Comparison of ENCODE assay signal across 11 cellular contexts in the genomic region with DNA sequence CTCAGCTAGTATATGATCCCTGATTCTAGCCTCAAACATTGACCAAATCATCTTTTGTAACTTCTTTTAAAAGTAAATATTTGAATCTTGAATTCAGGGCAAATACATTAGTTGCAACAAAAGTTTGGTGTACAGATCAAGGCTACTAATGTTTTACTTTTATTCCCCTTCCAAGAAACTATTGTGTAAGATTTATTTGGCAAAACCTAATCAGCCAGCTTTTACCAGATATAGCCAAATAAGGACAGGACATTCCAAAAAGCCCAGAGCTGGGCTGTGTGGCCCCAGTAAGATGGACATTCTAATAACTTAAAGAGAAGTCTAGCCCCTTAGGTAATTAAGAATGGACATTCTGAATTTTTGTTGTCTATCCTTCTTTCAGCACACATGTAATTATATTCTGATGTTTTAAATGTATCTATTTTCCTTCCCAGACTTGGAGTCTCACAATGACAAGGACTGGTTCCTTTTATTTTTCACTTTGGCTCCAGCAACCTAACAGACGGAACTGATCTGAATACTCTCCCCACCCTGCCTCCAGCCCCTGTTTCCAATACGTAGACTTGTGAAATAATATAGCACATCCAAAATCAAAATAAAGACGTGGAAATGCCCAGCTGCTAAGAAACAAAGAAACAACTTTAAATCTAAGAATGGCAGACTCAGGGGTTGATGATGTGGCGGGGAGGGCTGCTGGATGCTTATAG. TPM values are rescaled to one million over a fixed set of nuclear protein-coding genes. Genes with fewer than 3 reads are reported as not detected.
A peak's percentile ranks its signal among the peaks of the same experiment; 100 is the strongest.
DNase-seq lines count a peak whose midpoint lies in the region; ATAC-seq and TF ChIP-seq lines count a peak whose summit lies in the region.
"Had no signal": no experiment of that assay in that cellular context is flagged by ENCODE, and none has a peak within 500 bp of the region (broad histone marks: within the 10 kb centered on the region; RNA-seq: fewer than 3 reads in every experiment).

No MANE protein-coding gene starts in this region.

- TF ChIP-seq CTCF in tibial nerve (IDR thresholded peaks at IDR 0.05) (no peak), CD14-positive monocyte (IDR thresholded peaks at IDR 0.05) (no peak)

- peaks cover 0 to 20% (median 0%) of the 10 kb centered on the region in 4 donors for H3K9me3 ChIP-seq in tibial nerve

- H3K36me3 Mint-ChIP-seq in activated naive CD8-positive, alpha-beta T cell treated with anti-CD3 and anti-CD28 coated beads for 36 hours, result peaks cover 24% of the 10 kb centered on the region
- peaks cover 3% of the 10 kb centered on the region in 2 donors for H3K36me3 Mint-ChIP-seq in CD14-positive monocyte

- no peak for TF ChIP-seq EP300 in tibial nerve (IDR thresholded peaks at IDR 0.05)

- no peak overlapping the region for H3K4me3 Mint-ChIP-seq in activated naive CD8-positive, alpha-beta T cell treated with anti-CD3 and anti-CD28 coated beads for 36 hours
- H3K4me3 Mint-ChIP-seq in CD14-positive monocyte, result no peak overlapping the region
- H3K4me3 Mint-ChIP-seq: mesothelial cell of epicardium had no signal

- DNase-seq in activated effector memory CD4-positive, alpha-beta T cell treated with anti-CD3 and anti-CD28 coated beads, Interleukin-2, amount 50 U/mL, for 16 hours, result peak; percentile 24
- no peak for DNase-seq in activated effector memory CD4-positive, alpha-beta T cell treated with Interleukin-2 at 50 U/mL for 16 hours
- DNase-seq in activated naive CD8-positive, alpha-beta T cell treated with anti-CD3 and anti-CD28 coated beads for 36 hours, result no peak
- DNase-seq in left ventricle myocardium superior, result no peak
- no peak for DNase-seq in tibial nerve (ENCODE audit: low spot score in 2 of 2)
- DNase-seq in NCI-H2081 (lab: John Stamatoyannopoulos, UW), result no peak
- DNase-seq in NCI-H345 treated with DMSO at 0.1 percent for 48 hours (lab: John Stamatoyannopoulos, UW; ENCODE audit: unreplicated experiment), result no peak
- DNase-seq in CD14-positive monocyte (ENCODE audit: low spot score), result no peak
- DNase-seq: DMS79 had no signal

- peaks cover 19% of the 10 kb centered on the region for H3K9me3 Mint-ChIP-seq in activated naive CD8-positive, alpha-beta T cell treated with anti-CD3 and anti-CD28 coated beads for 36 hours
- H3K9me3 Mint-ChIP-seq in CD14-positive monocyte, result peaks cover 7 to 13% (median 9%) of the 10 kb centered on the region in 7 donors

- no peak overlapping the region for H3K4me3 ChIP-seq in tibial nerve

- peak overlapping the region; percentile 39 for H3K27ac Mint-ChIP-seq in activated naive CD8-positive, alpha-beta T cell treated with anti-CD3 and anti-CD28 coated beads for 36 hours
- peak overlapping the region in 1 of 7 donors; percentile 17 for H3K27ac Mint-ChIP-seq in CD14-positive monocyte
- H3K27ac Mint-ChIP-seq: mesothelial cell of epicardium had no signal

- peaks cover 0 to 37% (median 0%) of the 10 kb centered on the region in 4 donors for H3K4me1 ChIP-seq in tibial nerve

- peak; percentile 81 for ATAC-seq in left ventricle myocardium superior

- H3K27me3 Mint-ChIP-seq in activated naive CD8-positive, alpha-beta T cell treated with anti-CD3 and anti-CD28 coated beads for 36 hours, result no peaks in the 10 kb centered on the region
- H3K27me3 Mint-ChIP-seq in CD14-positive monocyte (ENCODE audit: low read depth in 3 of 3), result no peaks in the 10 kb centered on the region
- H3K27me3 Mint-ChIP-seq: effector memory CD8-positive, alpha-beta T cell had no signal

- no peak for TF ChIP-seq POLR2A in tibial nerve (IDR thresholded peaks at IDR 0.05)

- H3K36me3 ChIP-seq in tibial nerve, result peaks cover 0 to 41% (median 0%) of the 10 kb centered on the region in 3 donors

- intact Hi-C loops in left ventricle myocardium superior (cut with micrococcal nuclease) (loop anchor here (2.0 kb wide), 1 partner anchor 125 kb away; no protein-coding TSS in a partner anchor), CD14-positive monocyte (cut with micrococcal nuclease) (loop anchor here (2.0 to 5.0 kb wide), 3 partner anchors 46 to 125 kb away; partner anchors contain the start of gene STARD5 (in 1 of the 2))

- peak overlapping the region; percentile 1 to 67 (median 36) for H3K27ac ChIP-seq in tibial nerve

- H3K27me3 ChIP-seq in tibial nerve, result no peaks in the 10 kb centered on the region

- H3K4me1 Mint-ChIP-seq in activated naive CD8-positive, alpha-beta T cell treated with anti-CD3 and anti-CD28 coated beads for 36 hours, result peaks cover 39% of the 10 kb centered on the region
- peaks cover 6% of the 10 kb centered on the region for H3K4me1 Mint-ChIP-seq in CD14-positive monocyte

- 79 to 80% methylated on average over 4 of the region's 4 CpGs for WGBS in tibial nerve, 2 donors

RNA-seq across cellular contexts. Expression of gene STARD5, which starts 48.1 kb away (rescaled TPM):
- total RNA-seq in activated naive CD8-positive, alpha-beta T cell treated with anti-CD3 and anti-CD28 coated beads for 36 hours, result 1 to 10 TPM; 6.2 to 7.7 TPM
- total RNA-seq in left ventricle myocardium superior, result 1.8 TPM
- total RNA-seq in tibial nerve, result 1 to 10 TPM; 4.9 to 7.1 (median 6.1) TPM
- 1 to 10 TPM; 1.5 to 2.5 TPM for polyA plus RNA-seq in CD14-positive monocyte
